In the genomic region with DNA sequence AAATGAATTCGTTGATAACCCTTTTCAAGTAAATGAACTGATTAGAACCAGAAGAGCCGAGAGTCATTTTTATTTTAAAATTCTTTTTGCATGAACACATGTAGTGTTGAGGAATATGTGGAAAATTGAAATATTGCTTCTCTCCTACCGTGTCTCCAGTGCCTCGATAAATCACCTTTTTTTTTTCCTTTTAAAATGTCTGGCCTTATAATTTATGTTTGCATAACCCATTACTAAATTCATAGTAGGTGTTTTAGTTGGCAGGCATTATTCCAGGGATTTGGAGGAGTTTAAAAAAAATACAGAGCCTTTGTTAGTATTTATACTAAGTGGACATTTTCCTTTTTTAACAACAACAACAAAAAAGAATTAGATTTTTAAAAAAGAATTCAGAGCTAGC, we compare ENCODE assay signal across 32 cellular contexts.
DNase-seq lines count a peak whose midpoint lies in the region; ATAC-seq and TF ChIP-seq lines count a peak whose summit lies in the region.
"Had no signal": no experiment of that assay in that cellular context is flagged by ENCODE, and none has a peak within 500 bp of the region (broad histone marks: within the 10 kb centered on the region; RNA-seq: fewer than 3 reads in every experiment).

No MANE protein-coding gene starts in this region.

- ATAC-seq in Panc1 (no peak), GM18861 (IDR thresholded peaks at IDR 0.05; ENCODE audit: unreplicated experiment) (no peak), HG03175 (IDR thresholded peaks at IDR 0.05; ENCODE audit: unreplicated experiment) (no peak)
- ATAC-seq: activated T-cell treated with anti-CD3 and anti-CD28 coated beads, Interleukin-2, amount 50 U/mL, for 4 hours; esophagus mucosa; right cardiac atrium; stimulated activated naive CD8-positive, alpha-beta T cell treated with anti-CD3 and anti-CD28 coated beads, Interleukin-15, Interleukin-2, amounts not matched to agents 100 U/mL and 50 U/mL, for 24 hours; T-cell had no signal

- peaks cover 4% of the 10 kb centered on the region; the same call in 1 of the 2 replicates for H3K4me1 ChIP-seq in Panc1 (ENCODE audit: control insufficient read depth, insufficient read depth, low read length)

- BruUV-seq in Panc1 (replicated peaks; lab: Mats Ljungman, UMichigan): TSS peak; percentile 24

- intact Hi-C loops in Panc1 (cut with micrococcal nuclease; ENCODE audit: unreplicated experiment): no loop called here

- POLR2A ChIA-PET in HEK293T (lab: Yijun Ruan, JAX) (no interaction called here), Panc1 (lab: Charles Lee) (no interaction called here)

- H3K9me3 Mint-ChIP-seq in mesothelial cell of epicardium: peaks cover 5% of the 10 kb centered on the region
- H3K9me3 Mint-ChIP-seq: activated T-cell treated with anti-CD3 and anti-CD28 coated beads, Interleukin-2, amount 50 U/mL, for 4 hours; dendritic cell treated with granulocyte-macrophage colony-stimulating factor and Interleukin-4, amounts not matched to agents 40 ng/mL and 50 ng/mL, for 4 days had no signal

- peaks cover 53% of the 10 kb centered on the region for H3K4me1 Mint-ChIP-seq in mesothelial cell of epicardium
- H3K4me1 Mint-ChIP-seq: activated naive CD8-positive, alpha-beta T cell treated with anti-CD3 and anti-CD28 coated beads, Interleukin-2, amount 10 ng/mL, durations not matched to agents 7 days and 5 days had no signal

- peaks cover 14% of the 10 kb centered on the region for H3K36me3 Mint-ChIP-seq in mesothelial cell of epicardium
- H3K36me3 Mint-ChIP-seq: CD4-positive, CD25-positive, alpha-beta regulatory T cell had no signal

- in situ Hi-C loops in Panc1 (cut with HindIII; ENCODE audit: low pct_unique_long_range_greater_than_20kb, low sequenced_read_pairs): no loop called here

- H3K4me3 Mint-ChIP-seq in mesothelial cell of epicardium: no peak overlapping the region
- H3K4me3 Mint-ChIP-seq: activated naive CD8-positive, alpha-beta T cell treated with anti-CD3 and anti-CD28 coated beads, Interleukin-2, amount 10 ng/mL, durations not matched to agents 7 days and 5 days; activated T-cell treated with anti-CD3 and anti-CD28 coated beads, Interleukin-2, amount 50 U/mL, for 4 hours; dendritic cell treated with granulocyte-macrophage colony-stimulating factor and Interleukin-4, amounts not matched to agents 40 ng/mL and 50 ng/mL, for 4 days; T-cell had no signal

- peak overlapping the region; percentile 66 for H3K27ac Mint-ChIP-seq in mesothelial cell of epicardium
- H3K27ac Mint-ChIP-seq: activated naive CD8-positive, alpha-beta T cell treated with anti-CD3 and anti-CD28 coated beads, Interleukin-2, amount 10 ng/mL, durations not matched to agents 7 days and 5 days; dendritic cell treated with granulocyte-macrophage colony-stimulating factor and Interleukin-4, amounts not matched to agents 40 ng/mL and 50 ng/mL, for 4 days; T-cell had no signal

- peaks cover 11% of the 10 kb centered on the region; the same call in 1 of the 2 replicates for H3K9me3 ChIP-seq in Panc1 (ENCODE audit: control insufficient read depth, insufficient read depth, low read depth, low read length)
- H3K9me3 ChIP-seq: neutrophil, spleen, thyroid gland had no signal

- DNase-seq in HEK293T (ENCODE audit: extremely low spot score) (no peak), Panc1 (ENCODE audit: low read depth, low spot score) (no peak), mesothelial cell of epicardium (ENCODE audit: low spot score in 2 of 2, unreplicated experiment in 2 of 2) (no peak), amniotic stem cell (lab: John Stamatoyannopoulos, UW) (no peak), NCI-H1048 (lab: John Stamatoyannopoulos, UW) (no peak)
- DNase-seq: activated B cell treated with CpG ODN at 0.5 μM for 24 hours; activated CD4-positive, alpha-beta T cell treated with anti-CD3 and anti-CD28 coated beads, Interleukin-2, amount 50 U/mL, for 1 hour; activated gamma-delta T cell; activated naive CD8-positive, alpha-beta T cell treated with anti-CD3 and anti-CD28 coated beads, Interleukin-2, amount 10 ng/mL, durations not matched to agents 7 days and 5 days; activated T-cell treated with anti-CD3 and anti-CD28 coated beads, Interleukin-2, amount 50 U/mL, for 4 hours; central memory CD4-positive, alpha-beta T cell; foreskin fibroblast; GM23248; head of caudate nucleus; kidney; NCI-H1436; NCI-H2081; NCI-H226; NCI-H69; posterior cingulate gyrus; right cardiac atrium; spleen; stimulated activated CD4-positive, alpha-beta T cell treated with anti-CD3 and anti-CD28 coated beads, Interleukin-2, amount 100 ng/mL, for 24 hours; stimulated activated naive CD8-positive, alpha-beta T cell treated with anti-CD3 and anti-CD28 coated beads, Interleukin-15, Interleukin-2, amounts not matched to agents 100 U/mL and 50 U/mL, for 24 hours; T-cell; thyroid gland had no signal

- no peak overlapping the region for H3K4me3 ChIP-seq in Panc1 (ENCODE audit: low read depth in 2 of 2, low read length in 2 of 2)
- H3K4me3 ChIP-seq: GM23248, thyroid gland had no signal

- CTCF ChIA-PET in HEK293T (lab: Yijun Ruan, JAX) (no interaction called here), Panc1 (lab: Charles Lee) (interaction anchor here (0.7 kb wide), 1 partner anchor 286 kb away, joined by 3 read pairs; no protein-coding TSS in a partner anchor)

- no peaks in the 10 kb centered on the region for H3K36me3 ChIP-seq in Panc1 (ENCODE audit: control insufficient read depth, insufficient read depth, low read length)
- H3K36me3 ChIP-seq: thyroid gland had no signal

- H3K27me3 Mint-ChIP-seq in mesothelial cell of epicardium (ENCODE audit: low read depth): peaks cover 19% of the 10 kb centered on the region
- H3K27me3 Mint-ChIP-seq: activated B cell treated with CpG ODN at 0.5 μM for 24 hours; activated naive CD8-positive, alpha-beta T cell treated with anti-CD3 and anti-CD28 coated beads, Interleukin-2, amount 10 ng/mL, durations not matched to agents 7 days and 5 days; dendritic cell treated with granulocyte-macrophage colony-stimulating factor and Interleukin-4, amounts not matched to agents 40 ng/mL and 50 ng/mL, for 4 days; T-cell had no signal

- no peak overlapping the region for H3K27ac ChIP-seq in Panc1 (ENCODE audit: low read length)
- H3K27ac ChIP-seq: GM23248, neutrophil, spleen, thyroid gland had no signal

- TF ChIP-seq CTCF in Panc1 (IDR thresholded peaks at IDR 0.05) (no peak), mesothelial cell of epicardium (IDR thresholded peaks at IDR 0.05; ENCODE audit: unreplicated experiment) (no peak)

- no peaks in the 10 kb centered on the region for H3K27me3 ChIP-seq in Panc1 (ENCODE audit: control insufficient read depth, insufficient read depth, low read length)
- H3K27me3 ChIP-seq: neutrophil, spleen, thyroid gland had no signal

TF ChIP-seq in HEK293T, 16 proteins besides CTCF, POLR2A, EP300 and RAD21:
- no peak for TF ChIP-seq SP1 (IDR thresholded peaks at IDR 0.05)
- no peak for TF ChIP-seq BHLHE40 (IDR thresholded peaks at IDR 0.05; ENCODE audit: borderline replicate concordance)
- TF ChIP-seq, protein P1, sequence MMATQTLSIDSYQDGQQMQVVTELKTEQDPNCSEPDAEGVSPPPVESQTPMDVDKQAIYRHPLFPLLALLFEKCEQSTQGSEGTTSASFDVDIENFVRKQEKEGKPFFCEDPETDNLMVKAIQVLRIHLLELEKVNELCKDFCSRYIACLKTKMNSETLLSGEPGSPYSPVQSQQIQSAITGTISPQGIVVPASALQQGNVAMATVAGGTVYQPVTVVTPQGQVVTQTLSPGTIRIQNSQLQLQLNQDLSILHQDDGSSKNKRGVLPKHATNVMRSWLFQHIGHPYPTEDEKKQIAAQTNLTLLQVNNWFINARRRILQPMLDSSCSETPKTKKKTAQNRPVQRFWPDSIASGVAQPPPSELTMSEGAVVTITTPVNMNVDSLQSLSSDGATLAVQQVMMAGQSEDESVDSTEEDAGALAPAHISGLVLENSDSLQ (IDR thresholded peaks at IDR 0.05): peak; percentile 89
- TF ChIP-seq ZNF384 (IDR thresholded peaks at IDR 0.05): peak; percentile 70; the same call in 1 of the 2 replicates
